Comparison of ENCODE assay signal across 37 cellular contexts in genomic region chr6:87373377-87373776, GRCh38. TPM values are rescaled to one million over a fixed set of nuclear protein-coding genes. Genes with fewer than 3 reads are reported as not detected.
"Had no signal": no experiment of that assay in that cellular context is flagged by ENCODE, and none has a peak within 500 bp of the region (broad histone marks: within the 10 kb centered on the region; RNA-seq: fewer than 3 reads in every experiment).

No MANE protein-coding gene starts in this region.

- ATAC-seq: activated naive CD4-positive, alpha-beta T cell treated with anti-CD3 and anti-CD28 coated beads, Interleukin-2, amount 50 U/mL, for 72 hours; activated naive CD8-positive, alpha-beta T cell treated with anti-CD3 and anti-CD28 coated beads, Interleukin-2, amount 50 U/mL, for 24 hours; activated T-cell treated with anti-CD3 and anti-CD28 coated beads, Interleukin-2, amount 50 U/mL, for 4 hours; activated T-cell treated with anti-CD3 and anti-CD28 coated beads, Interleukin-2, amount 50 U/mL, for 72 hours; activated T-helper 17 cell treated with anti-CD3 and anti-CD28 coated beads, Interleukin-2, amount 50 U/mL, for 72 hours; body of pancreas had no signal

- H3K36me3 ChIP-seq: adrenal gland, ascending aorta, brain microvascular endothelial cell, breast epithelium, cardiac muscle cell had no signal

- H3K4me3 ChIP-seq: adrenal gland, ascending aorta, body of pancreas, breast epithelium, cardiac muscle cell had no signal

- H3K27me3 ChIP-seq: adrenal gland, ascending aorta, body of pancreas, brain microvascular endothelial cell, breast epithelium, cardiac muscle cell had no signal

- H3K4me1 ChIP-seq: adrenal gland, ascending aorta, body of pancreas, breast epithelium had no signal

- DNase-seq: activated effector memory CD4-positive, alpha-beta T cell treated with anti-CD3 and anti-CD28 coated beads, Interleukin-2, amount 50 U/mL, for 16 hours; activated effector memory CD4-positive, alpha-beta T cell treated with Interleukin-2 at 50 U/mL for 16 hours; activated gamma-delta T cell; activated gamma-delta T cell treated with Interleukin-2 at 50 U/mL for 16 hours; activated naive CD4-positive, alpha-beta T cell; activated naive CD4-positive, alpha-beta T cell treated with anti-CD3 and anti-CD28 coated beads for 36 hours; activated naive CD4-positive, alpha-beta T cell treated with anti-CD3 and anti-CD28 coated beads, Interleukin-2, amount 10 ng/mL, durations not matched to agents 7 days and 5 days; activated naive CD4-positive, alpha-beta T cell treated with anti-CD3 and anti-CD28 coated beads, Interleukin-2, amount 50 U/mL, for 16 hours; activated naive CD4-positive, alpha-beta T cell treated with Interleukin-2 at 50 U/mL for 16 hours; activated naive CD8-positive, alpha-beta T cell treated with anti-CD3 and anti-CD28 coated beads for 36 hours; activated naive CD8-positive, alpha-beta T cell treated with anti-CD3 and anti-CD28 coated beads, Interleukin-2, amount 10 ng/mL, durations not matched to agents 7 days and 5 days; activated naive CD8-positive, alpha-beta T cell treated with anti-CD3 and anti-CD28 coated beads, Interleukin-2, amount 50 U/mL, for 24 hours; activated T-cell treated with anti-CD3 and anti-CD28 coated beads, Interleukin-2, amount 50 U/mL, for 4 hours; activated T-cell treated with anti-CD3 and anti-CD28 coated beads, Interleukin-2, amount 50 U/mL, for 48 hours; activated T-cell treated with anti-CD3 and anti-CD28 coated beads, Interleukin-2, amount 50 U/mL, for 72 hours; adrenal gland; amniotic stem cell; amygdala; anterior cingulate cortex; aorta; body of pancreas; brain microvascular endothelial cell; caudate nucleus; central memory CD4-positive, alpha-beta T cell; cerebellar nuclear complex had no signal

- H3K9me3 ChIP-seq: adrenal gland, ascending aorta, body of pancreas had no signal

- FAIRE-seq: astrocyte, bronchial epithelial cell had no signal

- H3K27ac ChIP-seq: adrenal gland, ascending aorta, body of pancreas, brain microvascular endothelial cell, breast epithelium, cardiac muscle cell had no signal

RNA-seq across cellular contexts. Expression of gene C6orf163, which starts 28.8 kb away (rescaled TPM):
- total RNA-seq: ascending aorta had no signal

RNA-seq across cellular contexts. Expression of gene CFAP206, which starts 34.4 kb away (rescaled TPM):
- total RNA-seq: activated naive CD4-positive, alpha-beta T cell treated with anti-CD3 and anti-CD28 coated beads for 36 hours; activated naive CD4-positive, alpha-beta T cell treated with anti-CD3 and anti-CD28 coated beads, Interleukin-2, amount 50 U/mL, for 72 hours; activated naive CD8-positive, alpha-beta T cell treated with anti-CD3 and anti-CD28 coated beads for 36 hours; activated naive CD8-positive, alpha-beta T cell treated with anti-CD3 and anti-CD28 coated beads, Interleukin-2, amount 10 ng/mL, durations not matched to agents 7 days and 5 days; activated T-cell treated with anti-CD3 and anti-CD28 coated beads, Interleukin-2, amount 50 U/mL, for 4 hours; activated T-cell treated with anti-CD3 and anti-CD28 coated beads, Interleukin-2, amount 50 U/mL, for 72 hours; activated T-helper 1 cell treated with anti-CD3 and anti-CD28 coated beads, Interleukin-12 subunit alpha, Interleukin-12 subunit beta, Interleukin-2, Interleukin-4 antibody, amounts not matched to agents 30 ng/mL and 10 ng/mL and 1 ng/mL, durations not matched to agents 14 hours and 24 hours and 36 hours; activated T-helper 17 cell treated with anti-CD3 and anti-CD28 coated beads, Interleukin-2, amount 50 U/mL, for 72 hours; activated T-helper 2 cell treated with anti-CD3 and anti-CD28 coated beads, Interferon-gamma antibody, Interleukin-2, Interleukin-4, amounts not matched to agents 10 μg/mL and 5 μg/mL and 100 μg/mL, durations not matched to agents 14 hours and 24 hours and 36 hours; body of pancreas; bronchial epithelial cell; cardiac muscle cell; cardiac septum had no signal

RNA-seq across cellular contexts. Expression of gene GJB7, which starts 44.3 kb away (rescaled TPM):
- total RNA-seq: activated naive CD4-positive, alpha-beta T cell treated with anti-CD3 and anti-CD28 coated beads for 36 hours; activated naive CD4-positive, alpha-beta T cell treated with anti-CD3 and anti-CD28 coated beads, Interleukin-2, amount 50 U/mL, for 72 hours; activated naive CD8-positive, alpha-beta T cell treated with anti-CD3 and anti-CD28 coated beads for 36 hours; activated naive CD8-positive, alpha-beta T cell treated with anti-CD3 and anti-CD28 coated beads, Interleukin-2, amount 10 ng/mL, durations not matched to agents 7 days and 5 days; activated T-cell treated with anti-CD3 and anti-CD28 coated beads, Interleukin-2, amount 50 U/mL, for 4 hours; activated T-cell treated with anti-CD3 and anti-CD28 coated beads, Interleukin-2, amount 50 U/mL, for 72 hours; activated T-helper 1 cell treated with anti-CD3 and anti-CD28 coated beads, Interleukin-12 subunit alpha, Interleukin-12 subunit beta, Interleukin-2, Interleukin-4 antibody, amounts not matched to agents 30 ng/mL and 10 ng/mL and 1 ng/mL, durations not matched to agents 14 hours and 24 hours and 36 hours; activated T-helper 17 cell treated with anti-CD3 and anti-CD28 coated beads, Interleukin-2, amount 50 U/mL, for 72 hours; activated T-helper 2 cell treated with anti-CD3 and anti-CD28 coated beads, Interferon-gamma antibody, Interleukin-2, Interleukin-4, amounts not matched to agents 10 μg/mL and 5 μg/mL and 100 μg/mL, durations not matched to agents 14 hours and 24 hours and 36 hours; adrenal gland; aorta; ascending aorta; astrocyte; body of pancreas; breast epithelium; bronchial epithelial cell; cardiac muscle cell; cardiac septum; cerebellum had no signal
- polyA plus RNA-seq: adipose tissue, aorta, cardiac muscle cell had no signal
